Comparison of ENCODE assay signal across 2 cellular contexts in genomic region chr17:1703063-1703462, GRCh38.
TF ChIP-seq lines count a peak whose summit lies in the region.

No MANE protein-coding gene starts in this region.

TF ChIP-seq in HEK293, 187 proteins besides CTCF, POLR2A, EP300 and RAD21:
- TF ChIP-seq SP3 (tag by site-specific recombination; IDR thresholded peaks at IDR 0.05) = no peak
- TF ChIP-seq GLIS1 (tag by site-specific recombination; IDR thresholded peaks at IDR 0.05) = peak; percentile 8; the same call in 1 of the 2 replicates

TF ChIP-seq in H1, 55 proteins besides CTCF, POLR2A, EP300 and RAD21:
- TF ChIP-seq BRCA1 (IDR thresholded peaks at IDR 0.05; ENCODE audit: low read depth, low read length) (no peak), EZH2 (IDR thresholded peaks at IDR 0.05; ENCODE audit: low read depth, low read length, severe bottlenecking) (no peak), SP2 (IDR thresholded peaks at IDR 0.05; ENCODE audit: low read length) (no peak), SP1 (IDR thresholded peaks at IDR 0.05; ENCODE audit: low read depth, low read length) (no peak), BACH1 (IDR thresholded peaks at IDR 0.05; ENCODE audit: low read length) (no peak)
